Comparison of ENCODE assay signal across 20 cellular contexts in the genomic region with DNA sequence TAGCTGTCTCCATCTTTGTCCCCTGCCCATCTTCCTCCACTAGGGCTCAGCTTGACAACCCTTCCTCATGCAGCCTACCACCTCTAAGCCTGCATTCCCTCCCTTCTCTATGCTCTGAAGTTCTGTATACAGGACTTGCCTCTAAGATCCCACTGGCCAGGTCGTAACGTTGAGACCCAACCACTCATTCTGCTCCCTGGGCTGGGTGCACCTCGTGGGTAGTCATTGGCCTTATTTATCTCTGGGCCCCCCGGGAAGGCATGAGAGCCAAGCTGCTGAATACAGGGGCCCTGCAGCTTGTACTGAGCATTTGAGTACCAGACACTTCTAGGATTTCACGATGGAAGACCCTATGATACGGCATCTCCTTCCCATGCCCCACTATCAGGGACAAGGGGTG. TPM values are rescaled to one million over a fixed set of nuclear protein-coding genes. Genes with fewer than 3 reads are reported as not detected.
DNase-seq lines count a peak whose midpoint lies in the region; ATAC-seq and TF ChIP-seq lines count a peak whose summit lies in the region.
"Had no signal": no experiment of that assay in that cellular context is flagged by ENCODE, and none has a peak within 500 bp of the region (broad histone marks: within the 10 kb centered on the region; RNA-seq: fewer than 3 reads in every experiment).

No MANE protein-coding gene starts in this region.

- H3K27me3 ChIP-seq in osteoblast (ENCODE audit: insufficient read depth, low read length) (peaks cover 21% of the 10 kb centered on the region), left lung (peaks cover 0 to 11% of the 10 kb centered on the region in 2 donors)

- no peaks in the 10 kb centered on the region for H4K20me1 ChIP-seq in osteoblast (ENCODE audit: insufficient read depth, low read length)

- H3K9me3 ChIP-seq in osteoblast (ENCODE audit: low read depth, low read length) (no peaks in the 10 kb centered on the region), left lung (no peaks in the 10 kb centered on the region)

- no peak overlapping the region for H3K4me2 ChIP-seq in osteoblast (ENCODE audit: insufficient read depth, low read length)

- no peaks in the 10 kb centered on the region for H3K79me2 ChIP-seq in osteoblast (ENCODE audit: insufficient read depth, low read length)

- H3K4me1 ChIP-seq in osteoblast (ENCODE audit: insufficient read depth, low read length) = no peaks in the 10 kb centered on the region
- H3K4me1 ChIP-seq in left lung = peaks cover 0 to 7% of the 10 kb centered on the region in 2 donors

- intact Hi-C loops in left lung (cut with DNase I) = no loop called here

- H3K36me3 ChIP-seq in osteoblast (ENCODE audit: insufficient read depth, low read length) (no peaks in the 10 kb centered on the region), left lung (no peaks in the 10 kb centered on the region)

- ATAC-seq in left lung = no peak
- ATAC-seq: CD8-positive, alpha-beta T cell; K562; PC-3 had no signal

- no peak overlapping the region for H2AFZ ChIP-seq in osteoblast (ENCODE audit: low read length)

- H3K27ac ChIP-seq in coronary artery (peak overlapping the region; percentile 84 to 91), osteoblast (ENCODE audit: low read depth, low read length) (no peak overlapping the region), left lung (no peak overlapping the region)
- H3K27ac ChIP-seq: RWPE1 had no signal

- peak; percentile 28 for DNase-seq in activated effector memory CD4-positive, alpha-beta T cell treated with anti-CD3 and anti-CD28 coated beads, Interleukin-2, amount 50 U/mL, for 16 hours
- no peak for DNase-seq in activated effector memory CD4-positive, alpha-beta T cell treated with Interleukin-2 at 50 U/mL for 16 hours
- DNase-seq in coronary artery (ENCODE audit: low spot score) = no peak
- DNase-seq in osteoblast (ENCODE audit: insufficient read length, low spot score, missing footprints) = peak; percentile 76
- DNase-seq in foreskin melanocyte = no peak
- no peak for DNase-seq in NCI-H226
- DNase-seq in left lung = no peak
- no peak for DNase-seq in NCI-H1105 (lab: John Stamatoyannopoulos, UW)
- DNase-seq: 8988T; CD8-positive, alpha-beta T cell; DND-41; NCI-H1436 treated with DMSO at 0.1 percent for 48 hours; NCI-H2029 treated with DMSO at 0.1 percent for 48 hours; NCI-H2171 treated with DMSO at 0.1 percent for 48 hours; NCI-H748 treated with DMSO at 0.1 percent for 48 hours; PC-3 had no signal

- H3K4me3 ChIP-seq in coronary artery (no peak overlapping the region), osteoblast (ENCODE audit: insufficient read depth, low read length) (no peak overlapping the region), left lung (no peak overlapping the region)
- H3K4me3 ChIP-seq: K562 had no signal

- TF ChIP-seq CTCF in coronary artery (IDR thresholded peaks at IDR 0.05) (no peak), osteoblast (IDR thresholded peaks at IDR 0.05; ENCODE audit: extremely low read depth, low read depth, low read length) (no peak), left lung (IDR thresholded peaks at IDR 0.05) (no peak)

RNA-seq across cellular contexts. Expression of gene MYL10, which starts 31.2 kb away (rescaled TPM):
- total RNA-seq in osteoblast (not detected in 2 replicates), left lung (not detected)
- total RNA-seq: CD8-positive, alpha-beta T cell; K562; NCI-H460; SK-MEL-5 had no signal

Comparison
In these comparisons a context has a peak if more than half of its experiments do, and no peak if none do; other contexts are left out.
1. DNase-seq: peak in activated effector memory CD4-positive, alpha-beta T cell treated with anti-CD3 and anti-CD28 coated beads, Interleukin-2, amount 50 U/mL, for 16 hours (single experiment) and osteoblast (single experiment); none in activated effector memory CD4-positive, alpha-beta T cell treated with Interleukin-2 at 50 U/mL for 16 hours (single experiment), coronary artery (single experiment), foreskin melanocyte (single experiment), NCI-H226 (single experiment), left lung (0 of 2) and NCI-H1105 (single experiment).
2. H3K27ac ChIP-seq: peak in coronary artery (2 of 2); none in osteoblast (single experiment) and left lung (0 of 2).